In the genomic region with DNA sequence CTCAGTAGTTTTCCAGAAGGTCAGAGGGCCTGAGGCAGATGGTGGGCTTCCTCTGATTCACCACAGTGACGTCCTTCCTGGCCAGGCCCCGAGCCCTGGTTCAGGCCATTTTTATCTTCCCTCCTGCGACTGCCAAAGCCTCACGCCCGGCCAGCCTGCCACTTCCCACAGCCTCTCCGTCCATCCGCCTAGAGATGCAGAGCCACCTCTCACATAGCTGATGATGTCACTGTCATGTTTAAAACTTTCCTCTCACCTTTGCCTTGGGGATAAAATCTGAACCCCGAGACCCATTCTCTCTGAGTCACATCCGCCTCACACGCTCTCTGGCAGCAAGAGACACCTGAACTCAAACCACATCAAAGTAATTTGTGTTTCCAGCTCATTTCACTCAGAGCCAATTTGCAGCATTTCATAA, we compare ENCODE assay signal across 9 cellular contexts.
A peak's percentile ranks its signal among the peaks of the same experiment; 100 is the strongest.
DNase-seq lines count a peak whose midpoint lies in the region; ATAC-seq and TF ChIP-seq lines count a peak whose summit lies in the region.
"Had no signal": no experiment of that assay in that cellular context is flagged by ENCODE, and none has a peak within 500 bp of the region (broad histone marks: within the 10 kb centered on the region; RNA-seq: fewer than 3 reads in every experiment).

No MANE protein-coding gene starts in this region.

- peak overlapping the region; percentile 30 to 62 for H3K27ac Mint-ChIP-seq in natural killer cell

- DNase-seq in HT-29 (ENCODE audit: low spot score) (peak; percentile 80), natural killer cell (no peak), OCI-M1 (lab: John Stamatoyannopoulos, UW) (no peak), RPMI8226 (no peak), cortex of kidney (lab: John Stamatoyannopoulos, UW) (no peak), NCI-H774 (lab: John Stamatoyannopoulos, UW) (no peak)
- peak; percentile 28 to 56 for DNase-seq in activated T-helper 1 cell treated with anti-CD3 and anti-CD28 coated beads, Interleukin-2, amount 50 U/mL, for 16 hours (ENCODE audit: low read depth in 1 of 2, low spot score in 1 of 2)

- peaks cover 0 to 14% of the 10 kb centered on the region in 2 donors for H3K27me3 Mint-ChIP-seq in natural killer cell (ENCODE audit: low read depth in 2 of 2)

- no peak for TF ChIP-seq CTCF in natural killer cell (IDR thresholded peaks at IDR 0.05)

- H3K36me3 Mint-ChIP-seq in natural killer cell, result no peaks in the 10 kb centered on the region

- H3K9me3 Mint-ChIP-seq in natural killer cell, result no peaks in the 10 kb centered on the region

- peaks cover 6 to 11% of the 10 kb centered on the region in 2 donors for H3K4me1 Mint-ChIP-seq in natural killer cell

- intact Hi-C loops in natural killer cell (cut with micrococcal nuclease), result no loop called here

- H3K4me3 Mint-ChIP-seq in natural killer cell, result peak overlapping the region; percentile 25

- ATAC-seq in GM21390 (IDR thresholded peaks at IDR 0.05; ENCODE audit: unreplicated experiment) (peak; percentile 86), natural killer cell (peak in 2 of 3 donors; percentile 70 to 74)
- ATAC-seq: Panc1 had no signal

Comparison
In these comparisons a context has a peak if more than half of its experiments do, and no peak if none do; other contexts are left out.
1. DNase-seq: peak in HT-29 (single experiment) and activated T-helper 1 cell treated with anti-CD3 and anti-CD28 coated beads, Interleukin-2, amount 50 U/mL, for 16 hours (2 of 2); none in natural killer cell (single experiment), OCI-M1 (single experiment), RPMI8226 (single experiment), cortex of kidney (single experiment) and NCI-H774 (single experiment).